16 cellular contexts compared by ENCODE assay signal in the genomic region with DNA sequence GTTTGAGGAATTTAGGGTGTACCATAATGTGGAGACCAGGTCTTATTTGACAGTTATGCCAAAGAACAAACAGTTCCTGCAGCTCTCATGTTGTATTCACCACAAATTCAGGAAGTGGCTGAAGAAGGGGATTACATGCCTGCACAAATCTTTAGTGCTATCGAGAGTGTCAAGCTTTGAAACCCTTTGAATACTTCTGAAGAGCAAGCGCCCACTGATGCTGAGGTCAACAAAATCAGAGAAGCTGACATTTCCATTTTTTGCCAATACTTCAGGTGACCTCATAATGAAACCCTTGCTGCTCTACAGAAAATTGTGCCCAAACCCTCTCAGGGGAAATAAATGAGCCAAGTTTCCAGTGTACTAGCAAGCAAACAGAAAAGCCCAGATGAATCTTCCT. TPM values are rescaled to one million over a fixed set of nuclear protein-coding genes. Genes with fewer than 3 reads are reported as not detected.
DNase-seq lines count a peak whose midpoint lies in the region; ATAC-seq and TF ChIP-seq lines count a peak whose summit lies in the region.
"Had no signal": no experiment of that assay in that cellular context is flagged by ENCODE, and none has a peak within 500 bp of the region (broad histone marks: within the 10 kb centered on the region; RNA-seq: fewer than 3 reads in every experiment).

No MANE protein-coding gene starts in this region.

- H3K36me3 Mint-ChIP-seq in activated T-helper 17 cell treated with anti-CD3 and anti-CD28 coated beads, Interleukin-2, amount 50 U/mL, for 72 hours (ENCODE audit: low read depth): no peaks in the 10 kb centered on the region
- no peaks in the 10 kb centered on the region for H3K36me3 Mint-ChIP-seq in T-cell

- no peaks in the 10 kb centered on the region for H3K27me3 Mint-ChIP-seq in activated T-helper 17 cell treated with anti-CD3 and anti-CD28 coated beads, Interleukin-2, amount 50 U/mL, for 72 hours
- H3K27me3 Mint-ChIP-seq in T-cell: peaks cover 0 to 22% of the 10 kb centered on the region in 2 donors
- H3K27me3 Mint-ChIP-seq: B cell had no signal

- ATAC-seq in GM18505 (IDR thresholded peaks at IDR 0.05; ENCODE audit: unreplicated experiment) (peak; percentile 59), GM19463 (IDR thresholded peaks at IDR 0.05; ENCODE audit: unreplicated experiment) (peak; percentile 67), HG03378 (IDR thresholded peaks at IDR 0.05; ENCODE audit: unreplicated experiment) (peak; percentile 63), HG03175 (IDR thresholded peaks at IDR 0.05; ENCODE audit: unreplicated experiment) (no peak), T-cell (replicated peaks in 1 of 4) (no peak), GM21390 (IDR thresholded peaks at IDR 0.05; ENCODE audit: unreplicated experiment) (no peak)
- ATAC-seq in activated T-helper 17 cell treated with anti-CD3 and anti-CD28 coated beads, Interleukin-2, amount 50 U/mL, for 72 hours (replicated peaks): peak; percentile 65
- ATAC-seq: PC-3, upper lobe of right lung had no signal

- peak overlapping the region; percentile 77 for H3K4me3 Mint-ChIP-seq in activated T-helper 17 cell treated with anti-CD3 and anti-CD28 coated beads, Interleukin-2, amount 50 U/mL, for 72 hours
- H3K4me3 Mint-ChIP-seq in T-cell: no peak overlapping the region
- H3K4me3 Mint-ChIP-seq: B cell, brain, nephron had no signal

- POLR2A ChIA-PET in T-cell (lab: Charles Lee): interaction anchor here in 1 of 2 donors (0.6 kb wide), 1 partner anchor 556 kb away, joined by 3 read pairs; no protein-coding TSS in a partner anchor

- no peak for DNase-seq in D341Med (ENCODE audit: low spot score)
- no peak for DNase-seq in T-cell
- DNase-seq: DMS53, NCI-H1105, NCI-H226, PC-3, upper lobe of right lung had no signal

- H3K4me1 Mint-ChIP-seq in activated T-helper 17 cell treated with anti-CD3 and anti-CD28 coated beads, Interleukin-2, amount 50 U/mL, for 72 hours: peaks cover 5% of the 10 kb centered on the region
- peaks cover 7 to 22% (median 19%) of the 10 kb centered on the region in 3 donors for H3K4me1 Mint-ChIP-seq in T-cell
- H3K4me1 Mint-ChIP-seq: nephron had no signal

- CTCF ChIA-PET in T-cell (lab: Charles Lee): interaction anchor here in 1 of 2 donors (1.1 kb wide), 1 partner anchor 24 kb away, joined by 5 read pairs; no protein-coding TSS in a partner anchor

- no peaks in the 10 kb centered on the region for H3K9me3 Mint-ChIP-seq in activated T-helper 17 cell treated with anti-CD3 and anti-CD28 coated beads, Interleukin-2, amount 50 U/mL, for 72 hours
- H3K9me3 Mint-ChIP-seq in T-cell: no peaks in the 10 kb centered on the region
- H3K9me3 Mint-ChIP-seq: brain, nephron had no signal

- H3K27ac Mint-ChIP-seq in activated T-helper 17 cell treated with anti-CD3 and anti-CD28 coated beads, Interleukin-2, amount 50 U/mL, for 72 hours: peak overlapping the region; percentile 91
- no peak overlapping the region for H3K27ac Mint-ChIP-seq in T-cell
- H3K27ac Mint-ChIP-seq: B cell, brain, nephron had no signal

- TF ChIP-seq POLR2A in GM18505 (IDR thresholded peaks at IDR 0.05; ENCODE audit: borderline replicate concordance, extremely low read depth, insufficient read depth, insufficient read length): no peak

RNA-seq across cellular contexts. Expression of gene PAK3, which starts 28.4 kb away (rescaled TPM):
- total RNA-seq in activated T-helper 17 cell treated with anti-CD3 and anti-CD28 coated beads, Interleukin-2, amount 50 U/mL, for 72 hours: 1 to 10 TPM in 1 of 2 donors, under 1 TPM in 1; 0.67 to 2.4 TPM
- total RNA-seq in T-cell: 1 to 10 TPM in 2 of 5 donors, under 1 TPM in 3; 0.32 to 2.5 (median 0.79) TPM

Comparison
In these comparisons a context has a peak if more than half of its experiments do, and no peak if none do; other contexts are left out.
1. ATAC-seq: peak in GM18505 (single experiment), GM19463 (single experiment), HG03378 (single experiment) and activated T-helper 17 cell treated with anti-CD3 and anti-CD28 coated beads, Interleukin-2, amount 50 U/mL, for 72 hours (single experiment); none in HG03175 (single experiment), T-cell (0 of 4) and GM21390 (single experiment).